In the genomic region with DNA sequence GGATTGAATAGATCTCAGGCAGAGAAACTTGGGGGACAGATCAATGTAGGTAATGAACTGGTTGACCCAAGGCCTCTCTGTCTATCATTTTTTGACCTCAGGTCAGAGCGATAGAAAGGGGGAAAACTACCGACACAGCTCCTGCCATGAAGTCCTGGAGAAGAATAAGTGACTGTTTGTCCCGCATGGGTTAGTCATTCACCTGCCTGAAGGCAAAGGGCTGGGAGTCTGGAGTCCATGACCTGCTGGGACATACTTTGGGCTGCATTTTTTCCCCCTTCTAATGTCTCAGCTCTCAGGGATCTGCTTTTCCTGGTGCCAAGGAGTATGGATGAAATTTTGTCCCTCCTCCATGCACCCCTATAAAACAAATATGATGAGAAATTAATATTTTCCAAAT, we compare ENCODE assay signal across 33 cellular contexts. TPM values are rescaled to one million over a fixed set of nuclear protein-coding genes. Genes with fewer than 3 reads are reported as not detected.
DNase-seq lines count a peak whose midpoint lies in the region; ATAC-seq and TF ChIP-seq lines count a peak whose summit lies in the region.
"Had no signal": no experiment of that assay in that cellular context is flagged by ENCODE, and none has a peak within 500 bp of the region (broad histone marks: within the 10 kb centered on the region; RNA-seq: fewer than 3 reads in every experiment).

No MANE protein-coding gene starts in this region.

- H3K27ac Mint-ChIP-seq in endothelial cell (ENCODE audit: unreplicated experiment): no peak overlapping the region
- H3K27ac Mint-ChIP-seq in mesothelial cell of epicardium: no peak overlapping the region
- H3K27ac Mint-ChIP-seq in Caco-2 (ENCODE audit: unreplicated experiment): no peak overlapping the region
- H3K27ac Mint-ChIP-seq: activated naive CD4-positive, alpha-beta T cell treated with anti-CD3 and anti-CD28 coated beads, Interleukin-2, amount 50 U/mL, for 72 hours; CD4-positive, CD25-positive, alpha-beta regulatory T cell had no signal

- no peaks in the 10 kb centered on the region for H3K9me3 ChIP-seq in PC-3 (ENCODE audit: low read length)
- no peaks in the 10 kb centered on the region for H3K9me3 ChIP-seq in Caco-2
- H3K9me3 ChIP-seq in stomach: no peaks in the 10 kb centered on the region
- H3K9me3 ChIP-seq: ovary, Peyer's patch, right atrium auricular region, SJCRH30, testis, uterus had no signal

- H3K9ac ChIP-seq in PC-3 (ENCODE audit: low read length): peak overlapping the region; percentile 18; the same call in 1 of the 2 replicates

- CTCF ChIA-PET in PC-3 (lab: Charles Lee) (interaction anchor here (1.0 kb wide), 1 partner anchor 98 kb away, joined by 3 read pairs; no protein-coding TSS in a partner anchor), Caco-2 (lab: Charles Lee) (interaction anchor here (2.4 kb wide), 1 partner anchor 80 kb away, joined by 9 read pairs; no protein-coding TSS in a partner anchor)

- H3K27me3 ChIP-seq in PC-3 (ENCODE audit: low read length): no peaks in the 10 kb centered on the region
- no peaks in the 10 kb centered on the region for H3K27me3 ChIP-seq in Caco-2 (replicated peaks; ENCODE audit: control insufficient read depth, insufficient read depth, low read length)
- H3K27me3 ChIP-seq in stomach: peaks cover 0 to 21% (median 5%) of the 10 kb centered on the region in 3 donors
- H3K27me3 ChIP-seq: ovary, Peyer's patch, right atrium auricular region, SJCRH30, testis, uterus had no signal

- H3K4me2 ChIP-seq in PC-3 (ENCODE audit: low read length): peak overlapping the region; percentile 85

- no peaks in the 10 kb centered on the region for H3F3A ChIP-seq in PC-3 (ENCODE audit: low read length, unreplicated experiment)

- no TSS peak for BruUV-seq in PC-3 (replicated peaks; lab: Mats Ljungman, UMichigan)
- BruUV-seq in Caco-2 (replicated peaks; lab: Mats Ljungman, UMichigan): no TSS peak

- POLR2A ChIA-PET in PC-3 (lab: Charles Lee; ENCODE audit: unreplicated experiment) (no interaction called here), Caco-2 (lab: Charles Lee) (no interaction called here)

- TF ChIP-seq CTCF in C4-2B (conservative IDR thresholded peaks at IDR 0.05) (no peak), PC-3 (conservative IDR thresholded peaks at IDR 0.05; ENCODE audit: low read depth, low read length) (no peak), endothelial cell (IDR thresholded peaks at IDR 0.05; ENCODE audit: unreplicated experiment) (no peak), mesothelial cell of epicardium (IDR thresholded peaks at IDR 0.05; ENCODE audit: unreplicated experiment) (no peak), Caco-2 (IDR thresholded peaks at IDR 0.05; ENCODE audit: insufficient read depth in 1 of 2, low read depth in 1 of 2, low read length in 1 of 2, severe bottlenecking in 1 of 2, unreplicated experiment in 1 of 2) (no peak), stomach (IDR thresholded peaks at IDR 0.05) (no peak)

- peak overlapping the region; percentile 23; the same call in 1 of the 2 replicates for H3K27ac ChIP-seq in C4-2B
- peak overlapping the region; percentile 85 for H3K27ac ChIP-seq in PC-3 (ENCODE audit: low read length)
- H3K27ac ChIP-seq in stomach: no peak overlapping the region
- H3K27ac ChIP-seq: ovary, Peyer's patch, right atrium auricular region, SJCRH30, testis, uterus, WERI-Rb-1 had no signal

- TF ChIP-seq EP300 in stomach (IDR thresholded peaks at IDR 0.05): no peak

- peaks cover 13% of the 10 kb centered on the region for H3K27me3 Mint-ChIP-seq in endothelial cell (ENCODE audit: unreplicated experiment)
- no peaks in the 10 kb centered on the region for H3K27me3 Mint-ChIP-seq in mesothelial cell of epicardium (ENCODE audit: low read depth)
- no peaks in the 10 kb centered on the region for H3K27me3 Mint-ChIP-seq in Caco-2 (ENCODE audit: insufficient read depth, unreplicated experiment)

- H3K36me3 Mint-ChIP-seq in endothelial cell (ENCODE audit: low read depth, unreplicated experiment) (peaks cover 6% of the 10 kb centered on the region), mesothelial cell of epicardium (no peaks in the 10 kb centered on the region), Caco-2 (ENCODE audit: insufficient read depth, unreplicated experiment) (no peaks in the 10 kb centered on the region)
- H3K36me3 Mint-ChIP-seq: CD4-positive, CD25-positive, alpha-beta regulatory T cell had no signal

- H3K4me1 ChIP-seq in PC-3 (ENCODE audit: insufficient read depth, low read length) (peaks cover 32% of the 10 kb centered on the region), Caco-2 (peaks cover 13% of the 10 kb centered on the region), stomach (peaks cover 9 to 43% (median 25%) of the 10 kb centered on the region in 4 donors)
- H3K4me1 ChIP-seq: SJCRH30, uterus had no signal

- H3K4me1 Mint-ChIP-seq in endothelial cell (ENCODE audit: unreplicated experiment) (peaks cover 29% of the 10 kb centered on the region), mesothelial cell of epicardium (peaks cover 43% of the 10 kb centered on the region), Caco-2 (ENCODE audit: low read depth, unreplicated experiment) (peaks cover 12% of the 10 kb centered on the region)

- H3K9me2 ChIP-seq in PC-3 (replicated peaks; ENCODE audit: low read length): no peaks in the 10 kb centered on the region

- no peak overlapping the region for H2AFZ ChIP-seq in PC-3 (ENCODE audit: low read length)

- 74 to 96% (median 89%) methylated on average over 3 of the region's 3 CpGs for WGBS in stomach, 5 donors

- H3K9me3 Mint-ChIP-seq in endothelial cell (ENCODE audit: unreplicated experiment) (no peaks in the 10 kb centered on the region), mesothelial cell of epicardium (no peaks in the 10 kb centered on the region), Caco-2 (ENCODE audit: unreplicated experiment) (no peaks in the 10 kb centered on the region)
- H3K9me3 Mint-ChIP-seq: activated naive CD4-positive, alpha-beta T cell treated with anti-CD3 and anti-CD28 coated beads, Interleukin-2, amount 50 U/mL, for 72 hours; H9; naive thymus-derived CD8-positive, alpha-beta T cell had no signal

- intact Hi-C loops in PC-3 (cut with micrococcal nuclease) (loop anchor here (5.0 to 10.0 kb wide), 3 partner anchors 145 to 273 kb away; no protein-coding TSS in a partner anchor), Caco-2 (cut with micrococcal nuclease; ENCODE audit: unreplicated experiment) (loop anchor here (5.0 to 10.0 kb wide), 4 partner anchors 55 to 470 kb away; no protein-coding TSS in a partner anchor), stomach (cut with DNase I; ENCODE audit: low total_unique reads) (no loop called here)

- H3K36me3 ChIP-seq in PC-3 (ENCODE audit: low read depth, low read length): no peaks in the 10 kb centered on the region
- H3K36me3 ChIP-seq in Caco-2 (ENCODE audit: control insufficient read depth, insufficient read depth, low read length): no peaks in the 10 kb centered on the region
- H3K36me3 ChIP-seq in stomach: no peaks in the 10 kb centered on the region
- H3K36me3 ChIP-seq: ovary, Peyer's patch, right atrium auricular region, SJCRH30, uterus, WERI-Rb-1 had no signal

- ATAC-seq in PC-3: no peak
- ATAC-seq: activated naive CD4-positive, alpha-beta T cell treated with anti-CD3 and anti-CD28 coated beads, Interleukin-2, amount 50 U/mL, for 72 hours; GM12878; left ventricle myocardium superior; naive thymus-derived CD8-positive, alpha-beta T cell; stimulated activated naive CD8-positive, alpha-beta T cell treated with anti-CD3 and anti-CD28 coated beads, Interleukin-15, Interleukin-2, amounts not matched to agents 100 U/mL and 50 U/mL, for 24 hours had no signal

- peaks cover 26% of the 10 kb centered on the region for H3K79me2 ChIP-seq in PC-3 (ENCODE audit: low read length)

- peak; percentile 44 for DNase-seq in PC-3
- DNase-seq in endothelial cell (ENCODE audit: low spot score): no peak
- no peak for DNase-seq in mesothelial cell of epicardium (ENCODE audit: low spot score in 2 of 2, unreplicated experiment in 2 of 2)
- DNase-seq in SHP77 (lab: John Stamatoyannopoulos, UW): no peak
- DNase-seq in anterior cingulate cortex (lab: John Stamatoyannopoulos, UW): no peak
- DNase-seq in Caco-2: no peak
- DNase-seq in stomach: no peak
- DNase-seq: activated CD4-positive, alpha-beta T cell treated with anti-CD3 and anti-CD28 coated beads for 48 hours; activated CD8-positive, alpha-beta memory T cell treated with anti-CD3 and anti-CD28 coated beads for 24 hours; activated effector memory CD4-positive, alpha-beta T cell treated with Interleukin-2 at 50 U/mL for 16 hours; activated T-cell treated with anti-CD3 and anti-CD28 coated beads for 4 hours; EL; H9; KBM-7; left ventricle myocardium superior; naive thymus-derived CD8-positive, alpha-beta T cell; NCI-H1436; NCI-H2081 treated with DMSO at 0.1 percent for 48 hours; NCI-H226; ovary; Peyer's patch; stimulated activated CD4-positive, alpha-beta T cell treated with anti-CD3 and anti-CD28 coated beads, Interleukin-2, amount 100 ng/mL, for 24 hours; stimulated activated naive CD8-positive, alpha-beta T cell treated with anti-CD3 and anti-CD28 coated beads, Interleukin-15, Interleukin-2, amounts not matched to agents 100 U/mL and 50 U/mL, for 24 hours; T1000; testis; uterus; WERI-Rb-1 had no signal

- H4K20me1 ChIP-seq in PC-3 (ENCODE audit: low read length): peaks cover 17% of the 10 kb centered on the region

- H3K4me3 ChIP-seq in PC-3 (ENCODE audit: low read length): no peak overlapping the region
- H3K4me3 ChIP-seq in Caco-2 (ENCODE audit: low read depth, low read length): no peak overlapping the region
- H3K4me3 ChIP-seq in stomach: no peak overlapping the region
- H3K4me3 ChIP-seq: GM12878, ovary, Peyer's patch, right atrium auricular region, SJCRH30, testis, uterus had no signal

- TF ChIP-seq POLR2A in stomach (IDR thresholded peaks at IDR 0.05): no peak

- peak overlapping the region; percentile 42 for H3K4me3 Mint-ChIP-seq in endothelial cell (ENCODE audit: unreplicated experiment)
- H3K4me3 Mint-ChIP-seq in mesothelial cell of epicardium: peak overlapping the region; percentile 5
- no peak overlapping the region for H3K4me3 Mint-ChIP-seq in Caco-2 (ENCODE audit: unreplicated experiment)

RNA-seq across cellular contexts. Expression of a gene that starts 1.6 kb away (rescaled TPM):
- 16.5 and 22.6 TPM in 2 replicates for total RNA-seq in PC-3 (2014; rRNA removed)
- 6.7 TPM for total RNA-seq in endothelial cell (ENCODE audit: unreplicated experiment)
- 76.0 to 89.9 TPM (median 81.4 TPM) in 3 replicates for total RNA-seq in mesothelial cell of epicardium
- 37.2 TPM in 2 replicates for total RNA-seq in Caco-2 (2022)
- total RNA-seq in stomach: 10 to 100 TPM; 14.5 to 37.3 (median 33.5) TPM
- 1 to 10 TPM; 1.4 to 2.3 (median 2.2) TPM for polyA plus RNA-seq in stomach
- total RNA-seq: CD4-positive, CD25-positive, alpha-beta regulatory T cell had no signal
- polyA plus RNA-seq: CD4-positive, CD25-positive, alpha-beta regulatory T cell; naive thymus-derived CD8-positive, alpha-beta T cell had no signal

Comparison
In these comparisons a context has a peak if more than half of its experiments do, and no peak if none do; other contexts are left out.
1. H3K27ac ChIP-seq: peak in C4-2B (single experiment) and PC-3 (single experiment); none in stomach (0 of 5).